In the genomic region with DNA sequence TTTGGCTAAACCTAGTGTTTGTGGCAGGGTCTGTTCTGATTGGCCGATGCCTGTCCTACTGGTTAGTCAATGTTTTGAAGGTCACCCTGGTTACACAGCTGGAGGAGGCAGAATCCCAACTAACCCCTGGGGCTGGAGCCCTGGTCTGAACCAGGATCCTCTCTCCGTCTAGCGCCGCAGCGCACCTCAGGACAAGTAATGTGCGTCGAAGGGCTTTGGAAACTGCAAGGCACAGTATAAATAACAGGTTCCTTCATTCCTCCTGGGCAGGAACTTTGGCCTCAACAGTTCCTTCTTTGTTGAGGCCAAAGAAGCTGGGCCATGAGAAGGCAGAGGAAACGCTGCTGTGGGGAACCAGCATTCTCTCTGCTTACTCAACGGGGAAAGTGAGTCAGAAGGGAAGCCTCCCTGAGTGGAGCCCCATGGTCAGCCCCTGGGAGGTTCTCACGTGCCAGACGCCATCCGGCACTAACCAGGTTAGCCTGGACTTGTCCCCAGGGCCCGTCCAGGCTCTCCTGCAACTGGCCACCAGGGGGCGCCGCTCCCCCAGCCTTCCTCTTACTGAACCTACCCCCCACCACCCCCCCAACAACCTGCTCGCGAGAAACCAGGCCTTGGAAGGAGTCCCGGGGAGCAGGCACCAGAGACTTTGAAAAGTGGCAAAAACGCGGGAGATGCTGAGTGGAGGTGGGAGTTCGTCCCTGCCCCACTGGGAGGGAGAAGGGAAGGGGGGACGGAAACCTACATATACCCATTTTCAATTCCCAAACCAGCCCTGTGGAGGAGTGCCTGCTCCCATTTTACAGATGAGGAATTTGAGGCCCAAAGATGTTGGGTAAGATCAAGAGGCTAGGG, we compare ENCODE assay signal across 8 cellular contexts. TPM values are rescaled to one million over a fixed set of nuclear protein-coding genes. Genes with fewer than 3 reads are reported as not detected.
DNase-seq lines count a peak whose midpoint lies in the region; ATAC-seq and TF ChIP-seq lines count a peak whose summit lies in the region.

No MANE protein-coding gene starts in this region.

- intact Hi-C loops in left ventricle myocardium superior (cut with micrococcal nuclease): loop anchor here (2.0 to 5.0 kb wide), 2 partner anchors 55 to 102 kb away; no protein-coding TSS in a partner anchor
- intact Hi-C loops in vagina (cut with DNase I): loop anchor here (2.0 to 5.0 kb wide), 4 partner anchors 54 to 1085 kb away; a partner anchor contains a TSS

- TF ChIP-seq CTCF in GM10266 (IDR thresholded peaks at IDR 0.05; ENCODE audit: control insufficient read depth, insufficient read depth, low read depth, missing control alignments) (peak; percentile 90), vagina (IDR thresholded peaks at IDR 0.05) (peak; percentile 91 to 95 (median 94))

- no peaks in the 10 kb centered on the region for H3K9me3 ChIP-seq in vagina

- peak; percentile 44 for ATAC-seq in HG02610 (IDR thresholded peaks at IDR 0.05; ENCODE audit: unreplicated experiment)
- ATAC-seq in left ventricle myocardium superior: peak; percentile 69

- H3K27me3 ChIP-seq in vagina: no peaks in the 10 kb centered on the region

- DNase-seq in GM10266 (ENCODE audit: extremely low spot score) (peak; percentile 94), NCI-H1105 treated with DMSO at 0.1 percent for 48 hours (lab: John Stamatoyannopoulos, UW) (peak; percentile 62), amniotic stem cell (lab: John Stamatoyannopoulos, UW) (peak; percentile 85), left ventricle myocardium superior (peak; percentile 96), renal cortical epithelial cell (ENCODE audit: low read depth) (peak; percentile 96), vagina (ENCODE audit: extremely low spot score in 2 of 2) (peak in 1 of 2 donors; percentile 97)

- peak overlapping the region; percentile 99 for H3K27ac Mint-ChIP-seq in T-helper 1 cell treated with Interleukin-12 subunit alpha and Interleukin-12 subunit beta and Interleukin-4 antibody, amounts not matched to agents 30 μg/mL and 1 μg/mL, for 36 hours

- no peak for TF ChIP-seq POLR2A in vagina (IDR thresholded peaks at IDR 0.05)

- no peaks in the 10 kb centered on the region for H3K36me3 Mint-ChIP-seq in T-helper 1 cell treated with Interleukin-12 subunit alpha and Interleukin-12 subunit beta and Interleukin-4 antibody, amounts not matched to agents 30 μg/mL and 1 μg/mL, for 36 hours (ENCODE audit: low read depth)

- peak overlapping the region in 1 of 2 donors; percentile 53 for H3K4me3 ChIP-seq in vagina

- peak overlapping the region; percentile 92 for H3K27ac ChIP-seq in vagina

- H3K4me1 ChIP-seq in vagina: peaks cover 40% of the 10 kb centered on the region

- no peaks in the 10 kb centered on the region for H3K9me3 Mint-ChIP-seq in T-helper 1 cell treated with Interleukin-12 subunit alpha and Interleukin-12 subunit beta and Interleukin-4 antibody, amounts not matched to agents 30 μg/mL and 1 μg/mL, for 36 hours

- peak overlapping the region; percentile 87 for H3K4me3 Mint-ChIP-seq in T-helper 1 cell treated with Interleukin-12 subunit alpha and Interleukin-12 subunit beta and Interleukin-4 antibody, amounts not matched to agents 30 μg/mL and 1 μg/mL, for 36 hours

- H3K27me3 Mint-ChIP-seq in T-helper 1 cell treated with Interleukin-12 subunit alpha and Interleukin-12 subunit beta and Interleukin-4 antibody, amounts not matched to agents 30 μg/mL and 1 μg/mL, for 36 hours (ENCODE audit: low read depth): no peaks in the 10 kb centered on the region

- H3K4me1 Mint-ChIP-seq in T-helper 1 cell treated with Interleukin-12 subunit alpha and Interleukin-12 subunit beta and Interleukin-4 antibody, amounts not matched to agents 30 μg/mL and 1 μg/mL, for 36 hours (ENCODE audit: low read depth): peaks cover 40% of the 10 kb centered on the region

- H3K36me3 ChIP-seq in vagina: no peaks in the 10 kb centered on the region

RNA-seq across cellular contexts. Expression of a gene that starts 19.8 kb away (rescaled TPM):
- total RNA-seq in left ventricle myocardium superior: not detected
- total RNA-seq in renal cortical epithelial cell: not detected in 2 replicates
- not detected for total RNA-seq in vagina
